Comparison of ENCODE assay signal across 19 cellular contexts in genomic region chr7:31335161-31335888, GRCh38. TPM values are rescaled to one million over a fixed set of nuclear protein-coding genes. Genes with fewer than 3 reads are reported as not detected.
"Had no signal": no experiment of that assay in that cellular context is flagged by ENCODE, and none has a peak within 500 bp of the region (broad histone marks: within the 10 kb centered on the region; RNA-seq: fewer than 3 reads in every experiment).

No MANE protein-coding gene starts in this region.

- H3K27ac ChIP-seq: brain microvascular endothelial cell, gastrocnemius medialis, heart right ventricle, ovary had no signal

- H3K27ac Mint-ChIP-seq: activated CD8-positive, alpha-beta memory T cell treated with anti-CD3 and anti-CD28 coated beads, Interleukin-2, amount 10 ng/mL, durations not matched to agents 7 days and 5 days; activated naive CD8-positive, alpha-beta T cell; activated T-cell treated with anti-CD3 and anti-CD28 coated beads, Interleukin-2, amount 50 U/mL, for 24 hours; memory B cell; stimulated activated naive CD8-positive, alpha-beta T cell treated with anti-CD3 and anti-CD28 coated beads, Interleukin-15, Interleukin-2, amounts not matched to agents 100 ng/mL and 50 ng/mL, for 24 hours had no signal

- H3K27me3 ChIP-seq: ovary had no signal

- H3K36me3 Mint-ChIP-seq: activated CD8-positive, alpha-beta memory T cell treated with anti-CD3 and anti-CD28 coated beads, Interleukin-2, amount 10 ng/mL, durations not matched to agents 7 days and 5 days; activated naive CD8-positive, alpha-beta T cell; memory B cell had no signal

- H3K9me3 ChIP-seq: gastrocnemius medialis, heart right ventricle, ovary had no signal

- H3K4me1 Mint-ChIP-seq: activated CD8-positive, alpha-beta memory T cell treated with anti-CD3 and anti-CD28 coated beads, Interleukin-2, amount 10 ng/mL, durations not matched to agents 7 days and 5 days; memory B cell had no signal

- H3K36me3 ChIP-seq: brain microvascular endothelial cell, gastrocnemius medialis, heart right ventricle, ovary had no signal

- H3K4me1 ChIP-seq: gastrocnemius medialis had no signal

- H3K4me3 Mint-ChIP-seq: activated CD8-positive, alpha-beta memory T cell treated with anti-CD3 and anti-CD28 coated beads, Interleukin-2, amount 10 ng/mL, durations not matched to agents 7 days and 5 days; activated naive CD8-positive, alpha-beta T cell; activated T-cell treated with anti-CD3 and anti-CD28 coated beads, Interleukin-2, amount 50 U/mL, for 24 hours; memory B cell; stimulated activated naive CD8-positive, alpha-beta T cell treated with anti-CD3 and anti-CD28 coated beads, Interleukin-15, Interleukin-2, amounts not matched to agents 100 ng/mL and 50 ng/mL, for 24 hours had no signal

- DNase-seq: activated CD4-positive, alpha-beta T cell treated with anti-CD3 and anti-CD28 coated beads, Interleukin-2, amount 50 U/mL, for 48 hours; activated CD8-positive, alpha-beta memory T cell treated with anti-CD3 and anti-CD28 coated beads, Interleukin-2, amount 10 ng/mL, durations not matched to agents 7 days and 5 days; activated gamma-delta T cell; activated T-cell treated with anti-CD3 and anti-CD28 coated beads, Interleukin-2, amount 50 U/mL, for 24 hours; brain microvascular endothelial cell; gastrocnemius medialis; heart right ventricle; ovary; stimulated activated CD4-positive, alpha-beta T cell treated with anti-CD3 and anti-CD28 coated beads, Interleukin-15, amount 100 ng/mL, for 24 hours; stimulated activated CD4-positive, alpha-beta T cell treated with anti-CD3 and anti-CD28 coated beads, Interleukin-4, amount 100 ng/mL, for 24 hours had no signal

- H3K4me3 ChIP-seq: ovary had no signal

RNA-seq across cellular contexts. Expression of gene NEUROD6, which starts 5.2 kb away (rescaled TPM):
- total RNA-seq: activated CD8-positive, alpha-beta memory T cell treated with anti-CD3 and anti-CD28 coated beads, Interleukin-2, amount 10 ng/mL, durations not matched to agents 7 days and 5 days; chondrocyte; endothelial cell of umbilical vein; fibroblast of lung; gastrocnemius medialis; heart right ventricle; ovary; skeletal muscle tissue; T-helper 2 cell treated with Interferon-gamma antibody and Interleukin-4, amounts not matched to agents 100 ng/mL and 5 ng/mL, for 36 hours; ureter had no signal
